ENCODE assay signal across 13 cellular contexts in the genomic region with DNA sequence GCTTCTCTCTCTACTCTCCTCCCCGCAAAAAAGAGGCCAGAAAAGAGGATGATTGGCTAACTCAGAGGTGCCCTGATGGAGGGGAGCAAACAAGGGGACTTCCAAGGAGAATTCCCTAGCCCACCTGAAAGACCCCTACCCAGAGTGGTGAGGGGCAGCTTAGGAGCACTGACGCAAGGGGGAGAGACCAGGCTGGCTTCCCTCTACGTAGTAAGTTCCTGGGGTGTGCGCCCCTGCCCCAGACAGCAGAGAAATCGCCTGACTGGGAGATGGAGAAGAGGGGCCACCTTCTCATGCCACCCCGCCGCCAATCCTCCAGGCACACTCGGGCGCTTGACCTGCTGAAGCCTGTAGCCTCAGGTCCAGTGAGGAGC. TPM values are rescaled to one million over a fixed set of nuclear protein-coding genes. Genes with fewer than 3 reads are reported as not detected.
DNase-seq lines count a peak whose midpoint lies in the region; TF ChIP-seq lines count a peak whose summit lies in the region.
"Had no signal": no experiment of that assay in that cellular context is flagged by ENCODE, and none has a peak within 500 bp of the region (broad histone marks: within the 10 kb centered on the region; RNA-seq: fewer than 3 reads in every experiment).

No MANE protein-coding gene starts in this region.

- in situ Hi-C loops in transverse colon (cut with MboI; ENCODE audit: low pct_ligation_motif_present in 1 of 4, low pct_unique_long_range_greater_than_20kb in 1 of 4, low sequenced_read_pairs in 3 of 4), result no loop called here

- H3K27ac ChIP-seq in Peyer's patch (peak overlapping the region in 2 of 4 donors; percentile 38 to 57), hepatocyte (peak overlapping the region; percentile 79), osteoblast (ENCODE audit: low read depth, low read length) (no peak overlapping the region), transverse colon (peak overlapping the region; percentile 25 to 70 (median 58))
- H3K27ac ChIP-seq: BLaER1 had no signal

- H3K4me2 ChIP-seq in hepatocyte, result peak overlapping the region; percentile 85
- H3K4me2 ChIP-seq in osteoblast (ENCODE audit: insufficient read depth, low read length), result no peak overlapping the region

- no peaks in the 10 kb centered on the region for H3K9me2 ChIP-seq in hepatocyte (replicated peaks; ENCODE audit: insufficient read depth)

- peaks cover 0 to 14% (median 6%) of the 10 kb centered on the region in 4 donors for H3K9me3 ChIP-seq in Peyer's patch
- no peaks in the 10 kb centered on the region for H3K9me3 ChIP-seq in hepatocyte (ENCODE audit: low read depth)
- no peaks in the 10 kb centered on the region for H3K9me3 ChIP-seq in osteoblast (ENCODE audit: low read depth, low read length)
- peaks cover 7 to 9% of the 10 kb centered on the region in 2 donors for H3K9me3 ChIP-seq in transverse colon

- H3K4me1 ChIP-seq in Peyer's patch, result no peaks in the 10 kb centered on the region
- peaks cover 28% of the 10 kb centered on the region for H3K4me1 ChIP-seq in hepatocyte (ENCODE audit: insufficient read depth)
- H3K4me1 ChIP-seq in osteoblast (ENCODE audit: insufficient read depth, low read length), result no peaks in the 10 kb centered on the region
- H3K4me1 ChIP-seq in transverse colon, result peaks cover 0 to 16% (median 12%) of the 10 kb centered on the region in 4 donors

- no peak for TF ChIP-seq EP300 in transverse colon (IDR thresholded peaks at IDR 0.05; ENCODE audit: low read depth)

- H3K4me3 ChIP-seq in Peyer's patch (peak overlapping the region; percentile 23 to 59 (median 39)), hepatocyte (peak overlapping the region; percentile 81), osteoblast (ENCODE audit: insufficient read depth, low read length) (no peak overlapping the region), transverse colon (peak overlapping the region; percentile 37 to 59 (median 48))
- H3K4me3 ChIP-seq: BLaER1 had no signal

- H2AFZ ChIP-seq in hepatocyte, result no peak overlapping the region
- no peak overlapping the region for H2AFZ ChIP-seq in osteoblast (ENCODE audit: low read length)

- WGBS in hepatocyte (ENCODE audit: low lambda C conversion rate, missing lambda C conversion rate), result 34% methylated on average over 9 of the region's 9 CpGs
- WGBS in transverse colon (ENCODE audit: low coverage in 1 of 2), 2 donors, result 60% methylated on average over 9 of the region's 9 CpGs; no CpG with 5 or more reads in 1 of the 2 donors

- intact Hi-C loops in transverse colon (cut with DNase I; ENCODE audit: low total_unique reads), result loop anchor here (10.0 kb wide), 1 partner anchor 374 kb away; no protein-coding TSS in a partner anchor

- DNase-seq in Peyer's patch, result no peak
- DNase-seq in hepatocyte (ENCODE audit: low spot score), result no peak
- peak; percentile 91 for DNase-seq in osteoblast (ENCODE audit: insufficient read length, low spot score, missing footprints)
- no peak for DNase-seq in transverse colon
- DNase-seq in NCI-H2227 (lab: John Stamatoyannopoulos, UW; ENCODE audit: unreplicated experiment), result no peak
- DNase-seq in Kasumi-1 (lab: John Stamatoyannopoulos, UW), result no peak
- DNase-seq in ureter (ENCODE audit: low spot score), result no peak
- DNase-seq: activated effector memory CD4-positive, alpha-beta T cell treated with Interleukin-2 at 50 U/mL for 16 hours; MV-4-11; substantia nigra had no signal

- TF ChIP-seq CTCF in Peyer's patch (IDR thresholded peaks at IDR 0.05) (no peak), hepatocyte (IDR thresholded peaks at IDR 0.05; ENCODE audit: poor library complexity) (no peak), osteoblast (IDR thresholded peaks at IDR 0.05; ENCODE audit: extremely low read depth, low read depth, low read length) (no peak), transverse colon (IDR thresholded peaks at IDR 0.05) (no peak)

- H3K27me3 ChIP-seq in Peyer's patch (peaks cover 0 to 26% of the 10 kb centered on the region in 2 donors), hepatocyte (peaks cover 33% of the 10 kb centered on the region), osteoblast (ENCODE audit: insufficient read depth, low read length) (peaks cover 63% of the 10 kb centered on the region), transverse colon (peaks cover 63% of the 10 kb centered on the region)

- TF ChIP-seq POLR2A in Peyer's patch (IDR thresholded peaks at IDR 0.05) (no peak), transverse colon (IDR thresholded peaks at IDR 0.05) (no peak)

- no peaks in the 10 kb centered on the region for H3K36me3 ChIP-seq in Peyer's patch
- H3K36me3 ChIP-seq in hepatocyte (replicated peaks; ENCODE audit: insufficient read depth, low read depth), result no peaks in the 10 kb centered on the region
- no peaks in the 10 kb centered on the region for H3K36me3 ChIP-seq in osteoblast (ENCODE audit: insufficient read depth, low read length)
- no peaks in the 10 kb centered on the region for H3K36me3 ChIP-seq in transverse colon
- H3K36me3 ChIP-seq: BLaER1 had no signal

- H3K79me2 ChIP-seq in hepatocyte (peaks cover 22% of the 10 kb centered on the region), osteoblast (ENCODE audit: insufficient read depth, low read length) (no peaks in the 10 kb centered on the region)

- H4K20me1 ChIP-seq in hepatocyte (ENCODE audit: insufficient read depth, poor library complexity, severe bottlenecking), result no peaks in the 10 kb centered on the region
- peaks cover 3% of the 10 kb centered on the region for H4K20me1 ChIP-seq in osteoblast (ENCODE audit: insufficient read depth, low read length)

RNA-seq across cellular contexts. Expression of gene DIO3, which starts 2.1 kb away (rescaled TPM):
- 1 to 10 TPM in 1 of 4 donors, under 1 TPM in 1, not detected in 2; 0.40 to 1.7 TPM for total RNA-seq in Peyer's patch
- total RNA-seq in hepatocyte, result 51.1 and 51.3 TPM in 2 replicates
- 18.4 and 27.6 TPM in 2 replicates for polyA plus RNA-seq in hepatocyte
- not detected in 2 replicates for total RNA-seq in osteoblast
- 1 to 10 TPM in 3 of 4 donors, not detected in 1; 1.2 to 2.9 (median 1.4) TPM for total RNA-seq in transverse colon
- 0.47 TPM for total RNA-seq in ureter
- total RNA-seq: dermis blood vessel endothelial cell, SK-MEL-5 had no signal

Comparison
In these comparisons a context has a peak if more than half of its experiments do, and no peak if none do; other contexts are left out.
1. RNA of gene DIO3, which starts 2.1 kb away (total RNA-seq): 51.1 to 51.3 TPM in hepatocyte; 1.2 to 2.9 TPM in transverse colon, 0.47 TPM in ureter (single experiment), 0.40 to 1.7 TPM in Peyer's patch and not detected in osteoblast; every median in the first group is over 10 times any median in the second.